ENCODE assay signal across 17 cellular contexts in the genomic region with DNA sequence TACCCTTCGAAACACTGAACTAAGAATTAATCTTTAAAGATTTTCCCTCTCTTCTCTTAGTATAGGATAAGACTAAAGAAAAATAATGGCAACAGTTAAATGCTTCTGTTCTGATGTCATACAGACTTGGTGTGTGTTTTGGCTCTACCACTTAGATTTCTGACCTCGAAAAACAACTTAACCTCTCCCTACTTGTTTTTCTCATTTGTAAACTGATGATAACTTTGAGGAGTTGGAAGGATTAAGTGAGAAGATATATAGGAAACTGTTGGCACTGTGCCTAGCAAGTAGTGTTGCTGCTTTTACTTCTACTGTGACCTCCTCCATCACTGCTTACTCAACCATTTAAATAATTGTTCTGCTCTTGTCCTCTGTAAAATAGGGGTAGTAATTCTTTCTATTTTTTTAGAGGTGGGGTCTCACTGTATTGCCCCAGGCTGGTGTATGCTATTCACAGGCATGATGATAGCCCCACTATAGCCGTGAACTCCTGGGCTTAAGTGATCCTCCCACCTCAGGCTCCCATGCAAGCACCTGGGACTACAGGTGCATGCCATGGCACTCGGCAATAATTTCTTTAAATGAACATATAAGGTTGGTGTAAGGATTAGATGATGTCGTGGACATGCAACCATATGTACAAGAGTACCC. TPM values are rescaled to one million over a fixed set of nuclear protein-coding genes. Genes with fewer than 3 reads are reported as not detected.
DNase-seq lines count a peak whose midpoint lies in the region; ATAC-seq and TF ChIP-seq lines count a peak whose summit lies in the region.
"Had no signal": no experiment of that assay in that cellular context is flagged by ENCODE, and none has a peak within 500 bp of the region (broad histone marks: within the 10 kb centered on the region; RNA-seq: fewer than 3 reads in every experiment).

No MANE protein-coding gene starts in this region.

- no peaks in the 10 kb centered on the region for H3K9me3 Mint-ChIP-seq in natural killer cell
- H3K9me3 Mint-ChIP-seq: IgD-negative memory B cell; T-helper 1 cell treated with Interleukin-12 subunit alpha and Interleukin-12 subunit beta and Interleukin-4 antibody, amounts not matched to agents 30 μg/mL and 1 μg/mL, for 36 hours had no signal

- CTCF ChIA-PET in SK-N-SH (lab: Yijun Ruan, JAX) = no interaction called here

- H3K27me3 Mint-ChIP-seq in natural killer cell (ENCODE audit: low read depth in 2 of 2) = no peaks in the 10 kb centered on the region
- H3K27me3 Mint-ChIP-seq: IgD-negative memory B cell had no signal

- H3K36me3 ChIP-seq in SK-N-SH (replicated peaks in 1 of 2; ENCODE audit: control insufficient read depth in 1 of 2, insufficient read depth in 2 of 2, low read length in 1 of 2) (no peaks in the 10 kb centered on the region), colonic mucosa (no peaks in the 10 kb centered on the region)

- H3K9me2 ChIP-seq in SK-N-SH = no peaks in the 10 kb centered on the region

- H4K20me1 ChIP-seq in SK-N-SH (ENCODE audit: insufficient read depth) = peaks cover 49% of the 10 kb centered on the region

- H3K9me3 ChIP-seq in SK-N-SH (no peaks in the 10 kb centered on the region), colonic mucosa (no peaks in the 10 kb centered on the region)
- H3K9me3 ChIP-seq: psoas muscle had no signal

- H3K4me1 Mint-ChIP-seq in natural killer cell = peaks cover 0 to 4% of the 10 kb centered on the region in 2 donors

- H3K4me1 ChIP-seq in SK-N-SH (ENCODE audit: control insufficient read depth in 1 of 2, insufficient read depth in 2 of 2, low read depth in 1 of 2, low read length in 1 of 2) (peaks cover 0 to 12% of the 10 kb centered on the region in 2 experiments; a peak in 2 of 4 replicates), colonic mucosa (no peaks in the 10 kb centered on the region)

- DNase-seq in EH (ENCODE audit: low read depth) (peak; percentile 70), SK-N-SH (no peak), fibroblast of mammary gland (ENCODE audit: low read depth) (peak; percentile 61), pulmonary artery endothelial cell (ENCODE audit: low read depth, low spot score) (peak; percentile 45), colonic mucosa (no peak), natural killer cell (no peak), cardiac septum (ENCODE audit: low spot score) (no peak)
- DNase-seq: activated CD4-positive, alpha-beta T cell treated with anti-CD3 and anti-CD28 coated beads, Interleukin-2, amount 50 U/mL, for 1 hour; aorta; mesendoderm; NCI-H1417 treated with DMSO at 0.1 percent for 48 hours; NCI-H524 treated with DMSO at 0.1 percent for 48 hours; psoas muscle had no signal

- intact Hi-C loops in colonic mucosa (cut with DNase I) (no loop called here), natural killer cell (cut with micrococcal nuclease) (no loop called here), cardiac septum (cut with DNase I) (no loop called here)

- no peak for TF ChIP-seq EP300 in SK-N-SH (IDR thresholded peaks at IDR 0.05; ENCODE audit: borderline replicate concordance in 1 of 2, low read depth in 1 of 2, low read length in 1 of 2)

- POLR2A ChIA-PET in SK-N-SH (lab: Yijun Ruan, JAX) = no interaction called here

- ATAC-seq in HG03342 (IDR thresholded peaks at IDR 0.05; ENCODE audit: unreplicated experiment) = no peak
- no peak for ATAC-seq in natural killer cell
- ATAC-seq: psoas muscle had no signal

- no peak for TF ChIP-seq RAD21 in SK-N-SH (IDR thresholded peaks at IDR 0.05; ENCODE audit: low read length)

- no peak overlapping the region for H3K27ac Mint-ChIP-seq in natural killer cell
- H3K27ac Mint-ChIP-seq: T-helper 1 cell treated with Interleukin-12 subunit alpha and Interleukin-12 subunit beta and Interleukin-4 antibody, amounts not matched to agents 30 μg/mL and 1 μg/mL, for 36 hours had no signal

- H3K4me3 ChIP-seq in SK-N-SH (ENCODE audit: low read depth in 2 of 2, low read length in 1 of 2) = no peak overlapping the region
- no peak overlapping the region for H3K4me3 ChIP-seq in fibroblast of mammary gland (ENCODE audit: control insufficient read depth, low read depth, low read length)
- H3K4me3 ChIP-seq in colonic mucosa = no peak overlapping the region
- H3K4me3 ChIP-seq: psoas muscle had no signal

- no peak overlapping the region for H3K9ac ChIP-seq in SK-N-SH
- no peak overlapping the region for H3K9ac ChIP-seq in colonic mucosa (ENCODE audit: low read depth in 2 of 2, low read length in 2 of 2)

- no peak overlapping the region for H2AFZ ChIP-seq in SK-N-SH (ENCODE audit: low read depth)

- H3F3A ChIP-seq in SK-N-SH (replicated peaks; ENCODE audit: insufficient read depth) = peaks cover 26% of the 10 kb centered on the region

- H3K27ac ChIP-seq in SK-N-SH (ENCODE audit: low read depth in 2 of 2, low read length in 1 of 2) (peak overlapping the region in 1 of 2 experiments; percentile 2; a peak in 1 of 4 replicates), colonic mucosa (no peak overlapping the region)
- H3K27ac ChIP-seq: C4-2B, psoas muscle had no signal

- no peak overlapping the region for H3K4me3 Mint-ChIP-seq in natural killer cell
- H3K4me3 Mint-ChIP-seq: IgD-negative memory B cell; T-helper 1 cell treated with Interleukin-12 subunit alpha and Interleukin-12 subunit beta and Interleukin-4 antibody, amounts not matched to agents 30 μg/mL and 1 μg/mL, for 36 hours had no signal

- no peak overlapping the region for H3K4me2 ChIP-seq in SK-N-SH

- H3K36me3 Mint-ChIP-seq in natural killer cell = no peaks in the 10 kb centered on the region

- no peaks in the 10 kb centered on the region for H3K27me3 ChIP-seq in SK-N-SH (ENCODE audit: insufficient read depth)
- H3K27me3 ChIP-seq in colonic mucosa = no peaks in the 10 kb centered on the region

- no peak for TF ChIP-seq CTCF in SK-N-SH (IDR thresholded peaks at IDR 0.05)
- TF ChIP-seq CTCF in fibroblast of mammary gland (conservative IDR thresholded peaks at IDR 0.05; ENCODE audit: control insufficient read depth, insufficient read depth, low read depth, low read length) = no peak
- no peak for TF ChIP-seq CTCF in colonic mucosa (IDR thresholded peaks at IDR 0.05)
- TF ChIP-seq CTCF in natural killer cell (IDR thresholded peaks at IDR 0.05) = no peak

- H3K79me2 ChIP-seq in SK-N-SH (ENCODE audit: insufficient read depth) = peaks cover 96% of the 10 kb centered on the region

- 91% methylated on average over 5 of the region's 5 CpGs for WGBS in SK-N-SH (ENCODE audit: low lambda C conversion rate)

TF ChIP-seq in SK-N-SH, 30 proteins besides CTCF, POLR2A, EP300 and RAD21:
- TF ChIP-seq, protein P1, sequence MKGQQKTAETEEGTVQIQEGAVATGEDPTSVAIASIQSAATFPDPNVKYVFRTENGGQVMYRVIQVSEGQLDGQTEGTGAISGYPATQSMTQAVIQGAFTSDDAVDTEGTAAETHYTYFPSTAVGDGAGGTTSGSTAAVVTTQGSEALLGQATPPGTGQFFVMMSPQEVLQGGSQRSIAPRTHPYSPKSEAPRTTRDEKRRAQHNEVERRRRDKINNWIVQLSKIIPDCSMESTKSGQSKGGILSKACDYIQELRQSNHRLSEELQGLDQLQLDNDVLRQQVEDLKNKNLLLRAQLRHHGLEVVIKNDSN (IDR thresholded peaks at IDR 0.05; ENCODE audit: borderline replicate concordance, low read depth) = no peak
- TF ChIP-seq SMC3 (IDR thresholded peaks at IDR 0.05; ENCODE audit: low read depth, low read length) (no peak), TCF12 (IDR thresholded peaks at IDR 0.05) (no peak), JUND (IDR thresholded peaks at IDR 0.05) (0 out of 2 replicates have a peak, but pooled peaks have one; percentile 29), NFIC (IDR thresholded peaks at IDR 0.05; ENCODE audit: borderline replicate concordance) (peak; percentile 46; the same call in 1 of the 2 replicates), ELF1 (IDR thresholded peaks at IDR 0.05) (no peak), USF2 (IDR thresholded peaks at IDR 0.05; ENCODE audit: borderline replicate concordance, low read depth, low read length) (no peak), RXRA (IDR thresholded peaks at IDR 0.05; ENCODE audit: borderline replicate concordance, low read depth) (no peak), MXI1 (IDR thresholded peaks at IDR 0.05; ENCODE audit: low read depth, low read length) (no peak)

RNA-seq across cellular contexts. Expression of gene PALS1, which starts 22.4 kb away (rescaled TPM):
- polyA plus RNA-seq in SK-N-SH (2012; rRNA removed) = 8.0 and 11.5 TPM in 2 replicates
- polyA plus RNA-seq in SK-N-SH (2012; cell fraction: cytosol; rRNA removed) = 13.3 and 14.5 TPM in 2 replicates
- polyA plus RNA-seq in SK-N-SH (2012; cell fraction: nucleus; rRNA removed) = 6.6 and 15.7 TPM in 2 replicates
- 23.9 and 32.2 TPM in 2 replicates for total RNA-seq in pulmonary artery endothelial cell
- 10 to 100 TPM; 35.5 to 45.2 TPM for total RNA-seq in colonic mucosa
- 1 to 10 TPM; 4.3 to 7.3 (median 6.5) TPM for total RNA-seq in natural killer cell
- 11.5 TPM for total RNA-seq in cardiac septum

Comparison
In these comparisons a context has a peak if more than half of its experiments do, and no peak if none do; other contexts are left out.
1. DNase-seq: peak in EH (single experiment), fibroblast of mammary gland (single experiment) and pulmonary artery endothelial cell (single experiment); none in SK-N-SH (single experiment), colonic mucosa (single experiment), natural killer cell (single experiment) and cardiac septum (single experiment).